Comparison of ENCODE assay signal across 8 cellular contexts in genomic region chr14:24431569-24432258, GRCh38. TPM values are rescaled to one million over a fixed set of nuclear protein-coding genes. Genes with fewer than 3 reads are reported as not detected.
A peak's percentile ranks its signal among the peaks of the same experiment; 100 is the strongest.
DNase-seq lines count a peak whose midpoint lies in the region; ATAC-seq and TF ChIP-seq lines count a peak whose summit lies in the region.

No MANE protein-coding gene starts in this region.

- no peaks in the 10 kb centered on the region for H3K9me3 ChIP-seq in BE2C

- peak overlapping the region; percentile 23 for H3K27ac ChIP-seq in layer of hippocampus (ENCODE audit: low read depth, low read length)

- peak; percentile 42 for ATAC-seq in GM19025 (IDR thresholded peaks at IDR 0.05; ENCODE audit: low read depth, unreplicated experiment)
- ATAC-seq in HG03354 (IDR thresholded peaks at IDR 0.05; ENCODE audit: poor library complexity, severe bottlenecking, unreplicated experiment), result peak; percentile 60

- peaks cover 9% of the 10 kb centered on the region for H3K4me1 ChIP-seq in BE2C

- H3K27me3 ChIP-seq in BE2C (no peaks in the 10 kb centered on the region), layer of hippocampus (ENCODE audit: control insufficient read depth, insufficient read depth, low read length) (no peaks in the 10 kb centered on the region)

- 0 out of 2 replicates have a peak, but pooled peaks cover 7% of the 10 kb centered on the region for H3K36me3 ChIP-seq in BE2C

- TF ChIP-seq CTCF in BE2C (IDR thresholded peaks at IDR 0.05; ENCODE audit: low read depth, low read length), result peak; percentile 99

- no peak overlapping the region for H3K4me3 ChIP-seq in BE2C (ENCODE audit: low read depth, low read length)

- DNase-seq in BE2C (peak; percentile 96), NCI-H446 treated with DMSO at 0.1 percent for 48 hours (lab: John Stamatoyannopoulos, UW) (peak; percentile 72), cerebellum (ENCODE audit: low spot score) (peak; percentile 92)
- DNase-seq in activated CD4-positive, alpha-beta T cell treated with anti-CD3 and anti-CD28 coated beads for 1 hour, result peak; percentile 79
- DNase-seq in stimulated activated CD4-positive, alpha-beta T cell treated with anti-CD3 and anti-CD28 coated beads, Interleukin-1b, Interleukin-23, amount 100 ng/mL, for 48 hours, result peak; percentile 91

RNA-seq across cellular contexts. Expression of gene KHNYN, which starts 2.0 kb away (rescaled TPM):
- 26.1 TPM for polyA plus RNA-seq in BE2C (2012; ENCODE audit: insufficient read depth, insufficient read length, low read depth)
- 21.9 TPM for total RNA-seq in cerebellum

RNA-seq across cellular contexts. Expression of gene CBLN3, which starts 2.2 kb away (rescaled TPM):
- polyA plus RNA-seq in BE2C (2012; ENCODE audit: insufficient read depth, insufficient read length, low read depth), result 0.62 TPM
- total RNA-seq in cerebellum, result 0.91 TPM

RNA-seq across cellular contexts. Expression of gene SDR39U1, which starts 10.9 kb away (rescaled TPM):
- 157 TPM for polyA plus RNA-seq in BE2C (2012; ENCODE audit: insufficient read depth, insufficient read length, low read depth)
- 17.6 TPM for total RNA-seq in cerebellum

RNA-seq across cellular contexts. Expression of gene NYNRIN, which starts 32.9 kb away (rescaled TPM):
- polyA plus RNA-seq in BE2C (2012; ENCODE audit: insufficient read depth, insufficient read length, low read depth), result 11.9 TPM
- total RNA-seq in cerebellum, result 31.8 TPM
